Comparison of ENCODE assay signal across 8 cellular contexts in the genomic region with DNA sequence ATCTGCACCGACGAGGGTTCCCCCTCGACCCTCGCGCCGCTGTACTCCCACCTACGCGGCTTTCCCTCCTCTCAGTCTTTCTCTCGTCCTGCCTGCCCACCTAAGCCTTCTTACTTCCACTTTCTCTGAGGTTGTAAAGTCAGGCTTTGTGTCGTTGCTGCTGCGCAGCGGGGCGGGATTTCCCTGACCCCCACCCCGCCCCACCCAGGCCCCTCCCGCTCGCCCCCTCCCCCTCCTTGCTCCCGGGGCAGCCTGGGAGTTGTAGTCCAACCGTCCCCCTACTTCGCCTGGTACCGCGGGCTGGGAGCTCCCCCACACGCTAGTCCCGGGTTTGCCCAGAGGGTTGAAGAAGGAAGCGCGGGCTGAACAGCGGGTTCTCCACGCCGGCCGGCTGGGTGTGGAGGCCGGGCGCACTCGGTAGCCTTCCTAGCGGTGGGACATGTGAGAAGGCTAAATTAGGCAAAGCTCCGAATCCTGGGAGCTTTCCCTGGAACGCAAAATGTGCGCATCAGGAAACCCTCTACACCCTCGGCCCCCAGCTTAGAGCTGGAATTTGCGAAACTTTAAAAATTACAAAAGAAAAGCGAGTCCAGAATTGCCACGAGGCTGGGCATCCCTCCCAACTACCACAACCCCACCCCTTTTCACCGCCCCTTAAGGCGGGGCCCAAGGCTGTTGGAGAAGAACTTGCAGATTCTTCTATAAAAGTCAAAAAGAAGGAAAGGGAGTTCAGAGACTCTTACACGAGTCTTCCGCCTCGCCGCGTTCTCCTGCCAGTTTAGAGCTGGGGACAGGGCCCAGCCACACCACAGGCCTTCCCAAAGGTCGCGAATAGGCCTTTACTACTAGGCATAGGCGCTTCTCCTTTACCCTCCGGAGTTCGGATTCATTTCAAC. TPM values are rescaled to one million over a fixed set of nuclear protein-coding genes. Genes with fewer than 3 reads are reported as not detected.
DNase-seq lines count a peak whose midpoint lies in the region; ATAC-seq and TF ChIP-seq lines count a peak whose summit lies in the region.

A gene (minus strand): TSS at position 153 of the 896 bp plus-strand sequence. CDS start 1,011 bp downstream, outside the sequence.

- POLR2A ChIA-PET in WTC11 (lab: Charles Lee) = no interaction called here

- DNase-seq in NCI-H146 (lab: John Stamatoyannopoulos, UW) (peak; percentile 44), NCI-H146 treated with DMSO at 0.1 percent for 48 hours (lab: John Stamatoyannopoulos, UW; ENCODE audit: unreplicated experiment) (no peak), NCI-H1694 treated with DMSO at 0.1 percent for 48 hours (lab: John Stamatoyannopoulos, UW) (peak; percentile 70), WTC11 (ENCODE audit: low spot score) (peak; percentile 80), cardiac fibroblast (ENCODE audit: low read depth in 2 of 2) (peak; percentile 84 to 90), islet precursor cell (peak; percentile 89)
- peak; percentile 76 for DNase-seq in stimulated activated CD4-positive, alpha-beta T cell treated with anti-CD3 and anti-CD28 coated beads, Interleukin-12 subunit alpha, Interleukin-12 subunit beta, amount 100 ng/mL, for 4 hours

- peak within 1 kb of the TSS; percentile 75 for H3K4me3 Mint-ChIP-seq in WTC11

- H3K4me1 Mint-ChIP-seq in WTC11 = peaks cover 41% of the 10 kb centered on the region

- TF ChIP-seq CTCF in WTC11 (IDR thresholded peaks at IDR 0.05) (no peak), cardiac fibroblast (IDR thresholded peaks at IDR 0.05; ENCODE audit: low read depth, low read length) (no peak)

- H3K4me3 ChIP-seq in cardiac fibroblast (replicated peaks in 1 of 2; ENCODE audit: low read depth in 2 of 2, low read length in 2 of 2) = peak within 1 kb of the TSS; percentile 69 to 74

- peak within 1 kb of the TSS; percentile 79; the same call in 1 of the 2 replicates for H3K27ac Mint-ChIP-seq in WTC11

- ATAC-seq in HG02798 (IDR thresholded peaks at IDR 0.05; ENCODE audit: poor library complexity, unreplicated experiment) = peak; percentile 80
- peak; percentile 83 for ATAC-seq in WTC11

- no peaks in the 10 kb centered on the region for H3K36me3 Mint-ChIP-seq in WTC11

- CTCF ChIA-PET in WTC11 (lab: Charles Lee) = interaction anchor here (0.7 to 1.0 kb wide), 5 partner anchors 9 to 149 kb away, joined by 3 to 5 read pairs (median 3); no protein-coding TSS in a partner anchor

- H3K9me3 Mint-ChIP-seq in WTC11 = no peaks in the 10 kb centered on the region

- H3K27me3 Mint-ChIP-seq in WTC11 (ENCODE audit: low read depth) = no peaks in the 10 kb centered on the region; the same call in 1 of the 2 replicates

TF ChIP-seq in WTC11, 78 proteins besides CTCF, POLR2A, EP300 and RAD21:
- TF ChIP-seq NFE2L1 (CRISPR knock-in tag; IDR thresholded peaks at IDR 0.05) (no peak), SP1 (CRISPR knock-in tag; conservative IDR thresholded peaks at IDR 0.05) (peak; percentile 38), ZNF317 (CRISPR knock-in tag; IDR thresholded peaks at IDR 0.05; ENCODE audit: borderline replicate concordance, low read depth) (no peak)
- TF ChIP-seq, protein P1, sequence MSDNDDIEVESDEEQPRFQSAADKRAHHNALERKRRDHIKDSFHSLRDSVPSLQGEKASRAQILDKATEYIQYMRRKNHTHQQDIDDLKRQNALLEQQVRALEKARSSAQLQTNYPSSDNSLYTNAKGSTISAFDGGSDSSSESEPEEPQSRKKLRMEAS (CRISPR knock-in tag; IDR thresholded peaks at IDR 0.05) = 0 out of 2 replicates have a peak, but pooled peaks have one; percentile 11
- TF ChIP-seq, protein P2, sequence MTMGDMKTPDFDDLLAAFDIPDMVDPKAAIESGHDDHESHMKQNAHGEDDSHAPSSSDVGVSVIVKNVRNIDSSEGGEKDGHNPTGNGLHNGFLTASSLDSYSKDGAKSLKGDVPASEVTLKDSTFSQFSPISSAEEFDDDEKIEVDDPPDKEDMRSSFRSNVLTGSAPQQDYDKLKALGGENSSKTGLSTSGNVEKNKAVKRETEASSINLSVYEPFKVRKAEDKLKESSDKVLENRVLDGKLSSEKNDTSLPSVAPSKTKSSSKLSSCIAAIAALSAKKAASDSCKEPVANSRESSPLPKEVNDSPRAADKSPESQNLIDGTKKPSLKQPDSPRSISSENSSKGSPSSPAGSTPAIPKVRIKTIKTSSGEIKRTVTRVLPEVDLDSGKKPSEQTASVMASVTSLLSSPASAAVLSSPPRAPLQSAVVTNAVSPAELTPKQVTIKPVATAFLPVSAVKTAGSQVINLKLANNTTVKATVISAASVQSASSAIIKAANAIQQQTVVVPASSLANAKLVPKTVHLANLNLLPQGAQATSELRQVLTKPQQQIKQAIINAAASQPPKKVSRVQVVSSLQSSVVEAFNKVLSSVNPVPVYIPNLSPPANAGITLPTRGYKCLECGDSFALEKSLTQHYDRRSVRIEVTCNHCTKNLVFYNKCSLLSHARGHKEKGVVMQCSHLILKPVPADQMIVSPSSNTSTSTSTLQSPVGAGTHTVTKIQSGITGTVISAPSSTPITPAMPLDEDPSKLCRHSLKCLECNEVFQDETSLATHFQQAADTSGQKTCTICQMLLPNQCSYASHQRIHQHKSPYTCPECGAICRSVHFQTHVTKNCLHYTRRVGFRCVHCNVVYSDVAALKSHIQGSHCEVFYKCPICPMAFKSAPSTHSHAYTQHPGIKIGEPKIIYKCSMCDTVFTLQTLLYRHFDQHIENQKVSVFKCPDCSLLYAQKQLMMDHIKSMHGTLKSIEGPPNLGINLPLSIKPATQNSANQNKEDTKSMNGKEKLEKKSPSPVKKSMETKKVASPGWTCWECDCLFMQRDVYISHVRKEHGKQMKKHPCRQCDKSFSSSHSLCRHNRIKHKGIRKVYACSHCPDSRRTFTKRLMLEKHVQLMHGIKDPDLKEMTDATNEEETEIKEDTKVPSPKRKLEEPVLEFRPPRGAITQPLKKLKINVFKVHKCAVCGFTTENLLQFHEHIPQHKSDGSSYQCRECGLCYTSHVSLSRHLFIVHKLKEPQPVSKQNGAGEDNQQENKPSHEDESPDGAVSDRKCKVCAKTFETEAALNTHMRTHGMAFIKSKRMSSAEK (CRISPR knock-in tag; IDR thresholded peaks at IDR 0.05; ENCODE audit: borderline replicate concordance) = no peak

RNA-seq across cellular contexts. Expression of the gene that starts here (rescaled TPM):
- total RNA-seq in WTC11 (2021) = 33.6 to 41.0 TPM (median 38.6 TPM) in 3 replicates
